In genomic region chr19:50818859-50819472, GRCh38 we compare ENCODE assay signal across 12 cellular contexts. TPM values are rescaled to one million over a fixed set of nuclear protein-coding genes. Genes with fewer than 3 reads are reported as not detected.
DNase-seq lines count a peak whose midpoint lies in the region; ATAC-seq and TF ChIP-seq lines count a peak whose summit lies in the region.
"Had no signal": no experiment of that assay in that cellular context is flagged by ENCODE, and none has a peak within 500 bp of the region (broad histone marks: within the 10 kb centered on the region; RNA-seq: fewer than 3 reads in every experiment).

No MANE protein-coding gene starts in this region.

- H3K27me3 Mint-ChIP-seq in activated T-cell treated with anti-CD3 and anti-CD28 coated beads, Interleukin-2, amount 50 U/mL, for 72 hours (ENCODE audit: low read depth) = peaks cover 69% of the 10 kb centered on the region
- H3K27me3 Mint-ChIP-seq in IgD-negative memory B cell = peaks cover 16% of the 10 kb centered on the region
- peaks cover 61 to 75% of the 10 kb centered on the region in 2 donors for H3K27me3 Mint-ChIP-seq in stimulated activated naive B cell treated with anti-CD40 and anti-IgM and Interleukin-4, amounts not matched to agents 10 μg/mL and 1 μg/mL and 100 μg/mL, for 72 hours

- H3K9me3 Mint-ChIP-seq in activated T-cell treated with anti-CD3 and anti-CD28 coated beads, Interleukin-2, amount 50 U/mL, for 72 hours = peaks cover 2 to 4% of the 10 kb centered on the region in 2 donors
- no peaks in the 10 kb centered on the region for H3K9me3 Mint-ChIP-seq in IgD-negative memory B cell
- H3K9me3 Mint-ChIP-seq in stimulated activated naive B cell treated with anti-CD40 and anti-IgM and Interleukin-4, amounts not matched to agents 10 μg/mL and 1 μg/mL and 100 μg/mL, for 72 hours = peaks cover 4% of the 10 kb centered on the region in 2 donors

- peaks cover 4 to 6% of the 10 kb centered on the region in 2 donors for H3K36me3 Mint-ChIP-seq in activated T-cell treated with anti-CD3 and anti-CD28 coated beads, Interleukin-2, amount 50 U/mL, for 72 hours (ENCODE audit: insufficient read depth in 2 of 2)
- H3K36me3 Mint-ChIP-seq in IgD-negative memory B cell = no peaks in the 10 kb centered on the region
- peaks cover 7 to 13% of the 10 kb centered on the region in 2 donors for H3K36me3 Mint-ChIP-seq in stimulated activated naive B cell treated with anti-CD40 and anti-IgM and Interleukin-4, amounts not matched to agents 10 μg/mL and 1 μg/mL and 100 μg/mL, for 72 hours

- H3K9me3 ChIP-seq in body of pancreas = no peaks in the 10 kb centered on the region
- H3K9me3 ChIP-seq: thyroid gland had no signal

- no peak overlapping the region for H3K27ac Mint-ChIP-seq in activated T-cell treated with anti-CD3 and anti-CD28 coated beads, Interleukin-2, amount 50 U/mL, for 72 hours
- H3K27ac Mint-ChIP-seq in IgD-negative memory B cell = peak overlapping the region; percentile 51 to 85 (median 85)
- peak overlapping the region; percentile 64 for H3K27ac Mint-ChIP-seq in stimulated activated naive B cell treated with anti-CD40 and anti-IgM and Interleukin-4, amounts not matched to agents 10 μg/mL and 1 μg/mL and 100 μg/mL, for 72 hours

- peak overlapping the region in 1 of 2 donors; percentile 65 for H3K4me3 ChIP-seq in body of pancreas
- H3K4me3 ChIP-seq: thyroid gland had no signal

- TF ChIP-seq POLR2A in body of pancreas (IDR thresholded peaks at IDR 0.05) = peak in 2 of 3 donors; percentile 16 to 31

- TF ChIP-seq CTCF in body of pancreas (IDR thresholded peaks at IDR 0.05) = no peak

- DNase-seq in activated T-cell treated with anti-CD3 and anti-CD28 coated beads, Interleukin-2, amount 50 U/mL, for 72 hours = no peak
- DNase-seq in activated T-cell treated with anti-CD3 and anti-CD28 coated beads, Interleukin-2, amount 50 U/mL, for 48 hours = no peak
- peak; percentile 67 to 84 (median 80) for DNase-seq in body of pancreas
- no peak for DNase-seq in stimulated activated naive B cell treated with anti-CD40 and anti-IgM and Interleukin-4, amounts not matched to agents 10 μg/mL and 1 μg/mL and 100 μg/mL, for 72 hours
- DNase-seq in RKO (ENCODE audit: low spot score) = no peak
- DNase-seq: HCEC 1CT had no signal

- peaks cover 47% of the 10 kb centered on the region for H3K4me1 Mint-ChIP-seq in activated T-cell treated with anti-CD3 and anti-CD28 coated beads, Interleukin-2, amount 50 U/mL, for 72 hours (ENCODE audit: low read depth)
- peaks cover 29 to 48% (median 46%) of the 10 kb centered on the region in 3 donors for H3K4me1 Mint-ChIP-seq in IgD-negative memory B cell
- peaks cover 62 to 69% of the 10 kb centered on the region in 2 donors for H3K4me1 Mint-ChIP-seq in stimulated activated naive B cell treated with anti-CD40 and anti-IgM and Interleukin-4, amounts not matched to agents 10 μg/mL and 1 μg/mL and 100 μg/mL, for 72 hours

- peaks cover 61% of the 10 kb centered on the region for H3K4me1 ChIP-seq in body of pancreas

- peak overlapping the region; percentile 75 to 92 (median 82) for H3K27ac ChIP-seq in body of pancreas
- H3K27ac ChIP-seq: thyroid gland had no signal

- no peak for ATAC-seq in activated T-cell treated with anti-CD3 and anti-CD28 coated beads, Interleukin-2, amount 50 U/mL, for 72 hours (replicated peaks in 1 of 2)
- no peak for ATAC-seq in body of pancreas
- ATAC-seq in stimulated activated naive B cell treated with anti-CD40 and anti-IgM and Interleukin-4, amounts not matched to agents 10 μg/mL and 1 μg/mL and 100 μg/mL, for 72 hours (replicated peaks) = no peak
- ATAC-seq in HG03354 (IDR thresholded peaks at IDR 0.05; ENCODE audit: poor library complexity, severe bottlenecking, unreplicated experiment) = no peak
- ATAC-seq in GM18502 (IDR thresholded peaks at IDR 0.05; ENCODE audit: poor library complexity, unreplicated experiment) = no peak
- ATAC-seq: Panc1 had no signal

- H3K27me3 ChIP-seq in body of pancreas = no peaks in the 10 kb centered on the region

- H3K36me3 ChIP-seq in body of pancreas (replicated peaks in 1 of 2; ENCODE audit: insufficient read depth in 1 of 2, low read depth in 2 of 2) = no peaks in the 10 kb centered on the region
- H3K36me3 ChIP-seq: thyroid gland had no signal

- intact Hi-C loops in body of pancreas (cut with DNase I) = no loop called here

- WGBS in body of pancreas, 2 donors = 34 to 36% methylated on average over 6 to 12 of the region's 12 CpGs

- H3K4me3 Mint-ChIP-seq in activated T-cell treated with anti-CD3 and anti-CD28 coated beads, Interleukin-2, amount 50 U/mL, for 72 hours = peak overlapping the region; percentile 82 to 93
- peak overlapping the region; percentile 79 to 95 (median 88) for H3K4me3 Mint-ChIP-seq in IgD-negative memory B cell
- H3K4me3 Mint-ChIP-seq in stimulated activated naive B cell treated with anti-CD40 and anti-IgM and Interleukin-4, amounts not matched to agents 10 μg/mL and 1 μg/mL and 100 μg/mL, for 72 hours = peak overlapping the region; percentile 79 to 89

RNA-seq across cellular contexts. Expression of gene KLK1, which starts 4.6 kb away (rescaled TPM):
- total RNA-seq in activated T-cell treated with anti-CD3 and anti-CD28 coated beads, Interleukin-2, amount 50 U/mL, for 72 hours = 1 to 10 TPM; 1.7 to 2.3 TPM
- 15.5 TPM for polyA plus RNA-seq in IgD-negative memory B cell
- total RNA-seq in body of pancreas = 100 to 1,000 TPM; 937 to 947 TPM
- total RNA-seq: renal cortical epithelial cell had no signal

RNA-seq across cellular contexts. Expression of gene KLK15, which starts 14.4 kb away (rescaled TPM):
- not detected for total RNA-seq in activated T-cell treated with anti-CD3 and anti-CD28 coated beads, Interleukin-2, amount 50 U/mL, for 72 hours
- not detected for polyA plus RNA-seq in IgD-negative memory B cell
- total RNA-seq in body of pancreas = not detected
- total RNA-seq: renal cortical epithelial cell had no signal

RNA-seq across cellular contexts. Expression of gene ACP4, which starts 28.8 kb away (rescaled TPM):
- total RNA-seq in activated T-cell treated with anti-CD3 and anti-CD28 coated beads, Interleukin-2, amount 50 U/mL, for 72 hours = not detected
- polyA plus RNA-seq in IgD-negative memory B cell = not detected
- total RNA-seq in body of pancreas = not detected
- total RNA-seq: renal cortical epithelial cell, thyroid gland had no signal

RNA-seq across cellular contexts. Expression of gene KLK3, which starts 35.7 kb away (rescaled TPM):
- total RNA-seq in activated T-cell treated with anti-CD3 and anti-CD28 coated beads, Interleukin-2, amount 50 U/mL, for 72 hours = not detected
- not detected for polyA plus RNA-seq in IgD-negative memory B cell
- not detected for total RNA-seq in body of pancreas
- total RNA-seq: renal cortical epithelial cell had no signal

RNA-seq across cellular contexts. Expression of gene GPR32, which starts 48.7 kb away (rescaled TPM):
- not detected for total RNA-seq in activated T-cell treated with anti-CD3 and anti-CD28 coated beads, Interleukin-2, amount 50 U/mL, for 72 hours
- polyA plus RNA-seq in IgD-negative memory B cell = not detected
- total RNA-seq in body of pancreas = not detected
- total RNA-seq: renal cortical epithelial cell, thyroid gland had no signal

Comparison
In these comparisons a context has a peak if more than half of its experiments do, and no peak if none do; other contexts are left out.
1. DNase-seq: peak in body of pancreas (4 of 4); none in activated T-cell treated with anti-CD3 and anti-CD28 coated beads, Interleukin-2, amount 50 U/mL, for 72 hours (0 of 2), activated T-cell treated with anti-CD3 and anti-CD28 coated beads, Interleukin-2, amount 50 U/mL, for 48 hours (0 of 2), stimulated activated naive B cell treated with anti-CD40 and anti-IgM and Interleukin-4, amounts not matched to agents 10 μg/mL and 1 μg/mL and 100 μg/mL, for 72 hours (single experiment) and RKO (single experiment).
2. RNA of gene KLK1, which starts 4.6 kb away (total RNA-seq): 937 to 947 TPM in body of pancreas; 1.7 to 2.3 TPM in activated T-cell treated with anti-CD3 and anti-CD28 coated beads, Interleukin-2, amount 50 U/mL, for 72 hours; every median in the first group is over 100 times any median in the second.
3. Peak in every context shown above with its lines, with median percentiles within 50 percentile points of each other: H3K4me3 Mint-ChIP-seq.